12 cellular contexts compared by ENCODE assay signal in genomic region chr11:10906521-10906920, GRCh38. TPM values are rescaled to one million over a fixed set of nuclear protein-coding genes. Genes with fewer than 3 reads are reported as not detected.
DNase-seq lines count a peak whose midpoint lies in the region; ATAC-seq and TF ChIP-seq lines count a peak whose summit lies in the region.
"Had no signal": no experiment of that assay in that cellular context is flagged by ENCODE, and none has a peak within 500 bp of the region (broad histone marks: within the 10 kb centered on the region; RNA-seq: fewer than 3 reads in every experiment).

No MANE protein-coding gene starts in this region.

- no peaks in the 10 kb centered on the region for H3K27me3 Mint-ChIP-seq in mesothelial cell of epicardium (ENCODE audit: low read depth)

- peak overlapping the region; percentile 70 for H3K27ac Mint-ChIP-seq in mesothelial cell of epicardium

- H3K4me3 ChIP-seq in cardiac fibroblast (replicated peaks in 1 of 2; ENCODE audit: low read depth in 2 of 2, low read length in 2 of 2): no peak overlapping the region
- H3K4me3 ChIP-seq: transverse colon had no signal

- H3K4me1 Mint-ChIP-seq in mesothelial cell of epicardium: peaks cover 51% of the 10 kb centered on the region

- H3K36me3 Mint-ChIP-seq in mesothelial cell of epicardium: no peaks in the 10 kb centered on the region

- H3K4me3 Mint-ChIP-seq in mesothelial cell of epicardium: no peak overlapping the region

- TF ChIP-seq CTCF in cardiac fibroblast (IDR thresholded peaks at IDR 0.05; ENCODE audit: low read depth, low read length) (peak; percentile 36), mesothelial cell of epicardium (IDR thresholded peaks at IDR 0.05; ENCODE audit: unreplicated experiment) (no peak)

- H3K9me3 Mint-ChIP-seq in mesothelial cell of epicardium: peaks cover 6% of the 10 kb centered on the region

- DNase-seq in DMS 273 (lab: John Stamatoyannopoulos, UW; ENCODE audit: unreplicated experiment) (peak; percentile 67), NCI-H226 (peak; percentile 40), cardiac fibroblast (ENCODE audit: low read depth in 2 of 2) (peak; percentile 54 to 61), mesothelial cell of epicardium (ENCODE audit: low spot score in 2 of 2, unreplicated experiment in 2 of 2) (no peak), hippocampal formation (lab: John Stamatoyannopoulos, UW) (no peak), dedifferentiated amniotic fluid mesenchymal stem cell (ENCODE audit: extremely low spot score) (no peak)
- DNase-seq in stimulated activated CD4-positive, alpha-beta T cell treated with anti-CD3 and anti-CD28 coated beads, Interleukin-1b, Interleukin-23, amount 100 ng/mL, for 48 hours: no peak
- DNase-seq: activated effector memory CD4-positive, alpha-beta T cell treated with Interleukin-2 at 50 U/mL for 16 hours; transverse colon had no signal

- ATAC-seq in GM21360 (IDR thresholded peaks at IDR 0.05; ENCODE audit: unreplicated experiment): no peak
- ATAC-seq: activated CD4-positive, CD25-positive, alpha-beta regulatory T cell treated with anti-CD3 and anti-CD28 coated beads, Interleukin-2, amount 50 U/mL, for 24 hours; left lobe of liver had no signal

RNA-seq across cellular contexts. Expression of gene ZBED5, which starts 48.7 kb away (rescaled TPM):
- total RNA-seq in mesothelial cell of epicardium: 116 to 120 TPM (median 120 TPM) in 3 replicates

Comparison
In these comparisons a context has a peak if more than half of its experiments do, and no peak if none do; other contexts are left out.
1. DNase-seq: peak in DMS 273 (single experiment), NCI-H226 (single experiment) and cardiac fibroblast (2 of 2); none in mesothelial cell of epicardium (0 of 2), hippocampal formation (0 of 2), stimulated activated CD4-positive, alpha-beta T cell treated with anti-CD3 and anti-CD28 coated beads, Interleukin-1b, Interleukin-23, amount 100 ng/mL, for 48 hours (single experiment) and dedifferentiated amniotic fluid mesenchymal stem cell (single experiment).